In the genomic region with DNA sequence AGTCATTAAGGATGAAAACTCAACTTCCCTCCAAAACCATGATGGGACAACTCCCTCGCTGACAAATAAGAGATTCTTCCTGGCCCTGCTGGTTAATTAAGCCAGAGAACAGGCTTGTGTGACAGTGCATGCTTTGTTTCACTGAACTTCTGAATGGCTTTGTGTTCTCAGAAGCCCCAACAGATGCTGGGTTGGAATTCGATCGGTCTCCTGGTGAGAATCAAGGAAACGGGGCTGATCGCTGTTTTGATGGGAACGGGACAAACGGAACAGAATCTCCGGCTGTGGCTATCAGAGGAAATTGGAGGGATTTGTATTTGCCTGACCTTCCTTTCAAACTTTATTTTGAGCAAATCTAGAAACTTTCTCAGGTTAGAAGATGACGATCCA, we compare ENCODE assay signal across 9 cellular contexts. TPM values are rescaled to one million over a fixed set of nuclear protein-coding genes. Genes with fewer than 3 reads are reported as not detected.
DNase-seq lines count a peak whose midpoint lies in the region; ATAC-seq, FAIRE-seq and TF ChIP-seq lines count a peak whose summit lies in the region.
"Had no signal": no experiment of that assay in that cellular context is flagged by ENCODE, and none has a peak within 500 bp of the region (broad histone marks: within the 10 kb centered on the region; RNA-seq: fewer than 3 reads in every experiment).

No MANE protein-coding gene starts in this region.

- H3K9me3 Mint-ChIP-seq in CD4-positive, CD25-positive, alpha-beta regulatory T cell: no peaks in the 10 kb centered on the region
- H3K9me3 Mint-ChIP-seq in Calu3 (ENCODE audit: low read depth, unreplicated experiment): no peaks in the 10 kb centered on the region

- FAIRE-seq in pancreas (lab: Jason Lieb, UNC) (no peak), H54 (lab: Jason Lieb, UNC) (no peak)
- FAIRE-seq: islet of Langerhans had no signal

- TF ChIP-seq POLR2A in gastroesophageal sphincter (IDR thresholded peaks at IDR 0.05) (no peak), H54 (IDR thresholded peaks at IDR 0.05; ENCODE audit: low read depth, low read length) (no peak)

- TF ChIP-seq CTCF in gastroesophageal sphincter (IDR thresholded peaks at IDR 0.05) (no peak), pancreas (IDR thresholded peaks at IDR 0.05) (no peak), Calu3 (IDR thresholded peaks at IDR 0.05; ENCODE audit: unreplicated experiment) (no peak), psoas muscle (IDR thresholded peaks at IDR 0.05) (no peak)

- H3K27me3 Mint-ChIP-seq in CD4-positive, CD25-positive, alpha-beta regulatory T cell: no peaks in the 10 kb centered on the region
- no peaks in the 10 kb centered on the region for H3K27me3 Mint-ChIP-seq in Calu3 (ENCODE audit: unreplicated experiment)

- no peak for TF ChIP-seq EP300 in gastroesophageal sphincter (IDR thresholded peaks at IDR 0.05)

- peaks cover 7 to 22% (median 15%) of the 10 kb centered on the region in 4 donors for H3K4me1 Mint-ChIP-seq in CD4-positive, CD25-positive, alpha-beta regulatory T cell
- no peaks in the 10 kb centered on the region for H3K4me1 Mint-ChIP-seq in Calu3 (ENCODE audit: low read depth, unreplicated experiment)

- intact Hi-C loops in pancreas (cut with DNase I): no loop called here
- intact Hi-C loops in Calu3 (cut with micrococcal nuclease; ENCODE audit: unreplicated experiment): no loop called here
- intact Hi-C loops in psoas muscle (cut with DNase I): no loop called here

- WGBS in gastroesophageal sphincter (ENCODE audit: low coverage in 1 of 2), 2 donors: 69% methylated on average over 9 of the region's 9 CpGs; no CpG with 5 or more reads in 1 of the 2 donors
- 64 to 67% methylated on average over 9 of the region's 9 CpGs for WGBS in pancreas, 2 donors
- WGBS in psoas muscle, 3 donors: 54 to 63% (median 63%) methylated on average over 9 of the region's 9 CpGs

- peaks cover 27% of the 10 kb centered on the region for H3K36me3 Mint-ChIP-seq in CD4-positive, CD25-positive, alpha-beta regulatory T cell
- peaks cover 3% of the 10 kb centered on the region for H3K36me3 Mint-ChIP-seq in Calu3 (ENCODE audit: insufficient read depth, unreplicated experiment)

- H3K36me3 ChIP-seq in CD4-positive, CD25-positive, alpha-beta regulatory T cell (ENCODE audit: control insufficient read depth, insufficient read depth, low read length): peaks cover 59% of the 10 kb centered on the region
- peaks cover 22% of the 10 kb centered on the region for H3K36me3 ChIP-seq in SK-N-MC (ENCODE audit: insufficient read depth, low read length)
- H3K36me3 ChIP-seq in gastroesophageal sphincter: peaks cover 0 to 37% of the 10 kb centered on the region in 2 donors
- H3K36me3 ChIP-seq in pancreas: peaks cover 0 to 13% (median 0%) of the 10 kb centered on the region in 3 donors
- peaks cover 3 to 46% of the 10 kb centered on the region in 2 donors for H3K36me3 ChIP-seq in psoas muscle (ENCODE audit: insufficient read depth in 1 of 2, low read depth in 1 of 2)

- H3K4me3 ChIP-seq in CD4-positive, CD25-positive, alpha-beta regulatory T cell (ENCODE audit: low read depth, low read length): no peak overlapping the region
- H3K4me3 ChIP-seq in SK-N-MC: peak overlapping the region; percentile 60
- no peak overlapping the region for H3K4me3 ChIP-seq in gastroesophageal sphincter
- H3K4me3 ChIP-seq in pancreas: no peak overlapping the region
- no peak overlapping the region for H3K4me3 ChIP-seq in psoas muscle

- H3K9me3 ChIP-seq in CD4-positive, CD25-positive, alpha-beta regulatory T cell (ENCODE audit: control insufficient read depth in 2 of 2, low read length in 2 of 2): no peaks in the 10 kb centered on the region
- H3K9me3 ChIP-seq in SK-N-MC (ENCODE audit: low read depth, low read length) (no peaks in the 10 kb centered on the region), gastroesophageal sphincter (no peaks in the 10 kb centered on the region), pancreas (no peaks in the 10 kb centered on the region), psoas muscle (no peaks in the 10 kb centered on the region)

- no peak overlapping the region for H3K27ac ChIP-seq in CD4-positive, CD25-positive, alpha-beta regulatory T cell (ENCODE audit: insufficient read depth, low read length, poor library complexity, severe bottlenecking)
- H3K27ac ChIP-seq in SK-N-MC (peak overlapping the region; percentile 99), gastroesophageal sphincter (peak overlapping the region; percentile 34 to 79 (median 74)), pancreas (peak overlapping the region; percentile 25 to 62 (median 37)), psoas muscle (no peak overlapping the region)

- no peak for ATAC-seq in CD4-positive, CD25-positive, alpha-beta regulatory T cell (ENCODE audit: low read depth in 2 of 2)
- ATAC-seq in gastroesophageal sphincter: no peak
- ATAC-seq in pancreas: peak in 3 of 4 donors; percentile 18 to 58 (median 55)
- ATAC-seq in psoas muscle: no peak
- ATAC-seq in GM19023 (IDR thresholded peaks at IDR 0.05; ENCODE audit: unreplicated experiment): no peak

- H3K4me3 Mint-ChIP-seq in CD4-positive, CD25-positive, alpha-beta regulatory T cell: no peak overlapping the region
- no peak overlapping the region for H3K4me3 Mint-ChIP-seq in Calu3 (ENCODE audit: low read depth, unreplicated experiment)

- no TSS peak for BruUV-seq in Calu3 (replicated peaks; lab: Mats Ljungman, UMichigan)

- peak overlapping the region in 2 of 3 donors; percentile 53 to 76 for H3K27ac Mint-ChIP-seq in CD4-positive, CD25-positive, alpha-beta regulatory T cell
- H3K27ac Mint-ChIP-seq in Calu3 (ENCODE audit: unreplicated experiment): no peak overlapping the region

- H3K27me3 ChIP-seq in CD4-positive, CD25-positive, alpha-beta regulatory T cell (ENCODE audit: control insufficient read depth, insufficient read depth, low read length): no peaks in the 10 kb centered on the region
- no peaks in the 10 kb centered on the region for H3K27me3 ChIP-seq in gastroesophageal sphincter
- no peaks in the 10 kb centered on the region for H3K27me3 ChIP-seq in pancreas
- H3K27me3 ChIP-seq in psoas muscle (ENCODE audit: insufficient read depth in 3 of 3, low read length in 2 of 3): no peaks in the 10 kb centered on the region

- no peak for DNase-seq in CD4-positive, CD25-positive, alpha-beta regulatory T cell
- no peak for DNase-seq in SK-N-MC (ENCODE audit: low read depth, low spot score)
- DNase-seq in pancreas: peak in 1 of 6 donors; percentile 17
- no peak for DNase-seq in H54 (ENCODE audit: insufficient read length, low spot score)
- DNase-seq in Calu3: no peak
- no peak for DNase-seq in psoas muscle

- CTCF ChIA-PET in Calu3 (lab: Charles Lee): interaction anchor here (1.0 kb wide), 1 partner anchor 152 kb away, joined by 3 read pairs; no protein-coding TSS in a partner anchor

- H3K9ac ChIP-seq in SK-N-MC (ENCODE audit: insufficient read length): peak overlapping the region; percentile 51

- H3K4me1 ChIP-seq in CD4-positive, CD25-positive, alpha-beta regulatory T cell (ENCODE audit: control insufficient read depth, insufficient read depth, low read length, poor library complexity, severe bottlenecking): peaks cover 8% of the 10 kb centered on the region
- peaks cover 8 to 76% (median 46%) of the 10 kb centered on the region in 3 donors for H3K4me1 ChIP-seq in gastroesophageal sphincter
- H3K4me1 ChIP-seq in pancreas: peaks cover 7 to 17% (median 16%) of the 10 kb centered on the region in 3 donors
- peaks cover 40% of the 10 kb centered on the region for H3K4me1 ChIP-seq in psoas muscle

RNA-seq across cellular contexts. Expression of gene FSCN1, which starts 43.8 kb away (rescaled TPM):
- total RNA-seq in CD4-positive, CD25-positive, alpha-beta regulatory T cell: 7.9 TPM
- under 1 TPM in 2 of 4 donors, not detected in 2; 0.07 to 0.14 TPM for polyA plus RNA-seq in CD4-positive, CD25-positive, alpha-beta regulatory T cell
- total RNA-seq in gastroesophageal sphincter: 10 to 100 TPM in 3 of 4 donors, 1 to 10 TPM in 1; 6.5 to 32.0 (median 26.3) TPM
- 10 to 100 TPM in 1 of 6 donors, 1 to 10 TPM in 5; 1.8 to 17.4 (median 5.9) TPM for total RNA-seq in pancreas
- polyA plus RNA-seq in pancreas: 1 to 10 TPM; 6.9 to 7.7 TPM
- 3.9 and 7.6 TPM in 2 replicates for total RNA-seq in Calu3 (2022)
- total RNA-seq in psoas muscle: 10 to 100 TPM in 1 of 4 donors, 1 to 10 TPM in 3; 4.8 to 15.8 (median 8.1) TPM
- 1 to 10 TPM; 2.2 to 8.3 (median 2.8) TPM for polyA plus RNA-seq in psoas muscle

Comparison
In these comparisons a context has a peak if more than half of its experiments do, and no peak if none do; other contexts are left out.
1. ATAC-seq: peak in pancreas (3 of 4); none in CD4-positive, CD25-positive, alpha-beta regulatory T cell (0 of 2), gastroesophageal sphincter (single experiment), psoas muscle (0 of 4) and GM19023 (single experiment).
2. H3K27ac ChIP-seq: peak in SK-N-MC (single experiment), gastroesophageal sphincter (4 of 4) and pancreas (4 of 4); none in CD4-positive, CD25-positive, alpha-beta regulatory T cell (single experiment) and psoas muscle (single experiment).